Comparison of ENCODE assay signal across 14 cellular contexts in genomic region chr6:50272611-50273010, GRCh38.
"Had no signal": no experiment of that assay in that cellular context is flagged by ENCODE, and none has a peak within 500 bp of the region (broad histone marks: within the 10 kb centered on the region; RNA-seq: fewer than 3 reads in every experiment).

No MANE protein-coding gene starts in this region.

- H3K4me1 ChIP-seq: body of pancreas, upper lobe of left lung had no signal

- H3K27me3 ChIP-seq: body of pancreas, upper lobe of left lung had no signal

- DNase-seq: activated CD4-positive, alpha-beta T cell treated with anti-CD3 and anti-CD28 coated beads, Interleukin-2, amount 10 ng/mL, durations not matched to agents 7 days and 5 days; activated CD8-positive, alpha-beta T cell treated with anti-CD3 and anti-CD28 coated beads, Interleukin-2, amount 10 ng/mL, durations not matched to agents 7 days and 5 days; activated naive CD4-positive, alpha-beta T cell treated with Interleukin-2 at 50 U/mL for 16 hours; activated T-cell treated with anti-CD3 and anti-CD28 coated beads, Interleukin-2, amount 50 U/mL, for 24 hours; body of pancreas; central memory CD4-positive, alpha-beta T cell; endodermal cell; occipital lobe; retina; stimulated activated naive B cell treated with anti-CD40 and anti-IgM and Interleukin-4, amounts not matched to agents 10 μg/mL and 1 μg/mL and 100 μg/mL, for 72 hours; T1000; upper lobe of left lung had no signal

- H3K9me3 ChIP-seq: body of pancreas, thoracic aorta, upper lobe of left lung had no signal

- H3K4me3 ChIP-seq: body of pancreas, thoracic aorta, upper lobe of left lung had no signal

- H3K36me3 ChIP-seq: thoracic aorta, upper lobe of left lung had no signal

- H3K27ac ChIP-seq: body of pancreas, thoracic aorta, upper lobe of left lung had no signal

- ATAC-seq: activated CD4-positive, CD25-positive, alpha-beta regulatory T cell treated with anti-CD3 and anti-CD28 coated beads, Interleukin-2, amount 50 U/mL, for 24 hours; activated CD8-positive, alpha-beta T cell treated with anti-CD3 and anti-CD28 coated beads, Interleukin-2, amount 10 ng/mL, durations not matched to agents 7 days and 5 days; body of pancreas; stimulated activated naive B cell treated with anti-CD40 and anti-IgM and Interleukin-4, amounts not matched to agents 10 μg/mL and 1 μg/mL and 100 μg/mL, for 72 hours had no signal
